Comparison of ENCODE assay signal across 32 cellular contexts in genomic region chr13:46373623-46374022, GRCh38. TPM values are rescaled to one million over a fixed set of nuclear protein-coding genes. Genes with fewer than 3 reads are reported as not detected.
DNase-seq lines count a peak whose midpoint lies in the region; ATAC-seq, FAIRE-seq and TF ChIP-seq lines count a peak whose summit lies in the region.
"Had no signal": no experiment of that assay in that cellular context is flagged by ENCODE, and none has a peak within 500 bp of the region (broad histone marks: within the 10 kb centered on the region; RNA-seq: fewer than 3 reads in every experiment).

No MANE protein-coding gene starts in this region.

- peaks cover 10% of the 10 kb centered on the region; the same call in 1 of the 2 replicates for H3K9me3 ChIP-seq in OCI-LY7 (ENCODE audit: low read length)
- no peaks in the 10 kb centered on the region for H3K9me3 ChIP-seq in spleen
- H3K9me3 ChIP-seq in naive thymus-derived CD4-positive, alpha-beta T cell (ENCODE audit: control insufficient read depth in 2 of 3, low read length in 3 of 3), result no peaks in the 10 kb centered on the region
- H3K9me3 ChIP-seq: adrenal gland, esophagus squamous epithelium, upper lobe of left lung had no signal

- no peaks in the 10 kb centered on the region for H3K27me3 Mint-ChIP-seq in naive thymus-derived CD4-positive, alpha-beta T cell
- H3K27me3 Mint-ChIP-seq: brain had no signal

- TF ChIP-seq POLR2A in GM12891 (IDR thresholded peaks at IDR 0.05; ENCODE audit: low read depth, low read length) (no peak), spleen (IDR thresholded peaks at IDR 0.05) (no peak)

- H3K27ac Mint-ChIP-seq in naive thymus-derived CD4-positive, alpha-beta T cell, result no peak overlapping the region
- H3K27ac Mint-ChIP-seq: activated T-helper 1 cell treated with anti-CD3 and anti-CD28 coated beads, Interleukin-12 subunit alpha, Interleukin-12 subunit beta, Interleukin-2, Interleukin-4 antibody, amounts not matched to agents 30 ng/mL and 10 ng/mL and 1 ng/mL, durations not matched to agents 14 hours and 24 hours and 36 hours had no signal

- H3K4me3 ChIP-seq in OCI-LY7 (ENCODE audit: low read depth, low read length, poor library complexity, severe bottlenecking) (peak overlapping the region; percentile 83), spleen (peak overlapping the region in 1 of 8 donors; percentile 35)
- no peak overlapping the region for H3K4me3 ChIP-seq in naive thymus-derived CD4-positive, alpha-beta T cell (ENCODE audit: low read length)
- H3K4me3 ChIP-seq: adrenal gland, dorsolateral prefrontal cortex, esophagus squamous epithelium, lung, upper lobe of left lung had no signal

- peak overlapping the region; percentile 94 for H3K4me2 ChIP-seq in OCI-LY7 (ENCODE audit: low read length)

- no peaks in the 10 kb centered on the region for H3K27me3 ChIP-seq in spleen (replicated peaks in 1 of 7)
- H3K27me3 ChIP-seq in naive thymus-derived CD4-positive, alpha-beta T cell (ENCODE audit: control insufficient read depth in 2 of 2, insufficient read depth in 2 of 2, low read length in 2 of 2), result no peaks in the 10 kb centered on the region
- H3K27me3 ChIP-seq: adrenal gland, dorsolateral prefrontal cortex, esophagus squamous epithelium, upper lobe of left lung had no signal

- H3K36me3 ChIP-seq in OCI-LY7 (ENCODE audit: insufficient read depth, low read length), result peaks cover 95% of the 10 kb centered on the region
- peaks cover 0 to 11% (median 0%) of the 10 kb centered on the region in 6 donors for H3K36me3 ChIP-seq in spleen
- H3K36me3 ChIP-seq in naive thymus-derived CD4-positive, alpha-beta T cell (ENCODE audit: control insufficient read depth in 2 of 3, insufficient read depth in 3 of 3, low read length in 3 of 3), result no peaks in the 10 kb centered on the region
- H3K36me3 ChIP-seq: adrenal gland, esophagus squamous epithelium, upper lobe of left lung had no signal

- no TSS peak for BruUV-seq in OCI-LY7 (replicated peaks; lab: Mats Ljungman, UMichigan)

- no peak overlapping the region for H2AFZ ChIP-seq in OCI-LY7 (ENCODE audit: low read length)

- H3K36me3 Mint-ChIP-seq in naive thymus-derived CD4-positive, alpha-beta T cell, result no peaks in the 10 kb centered on the region
- H3K36me3 Mint-ChIP-seq: brain had no signal

- POLR2A ChIA-PET in OCI-LY7 (lab: Charles Lee), result interaction anchor here (0.6 to 8.8 kb wide), 9 partner anchors 9 to 222 kb away, joined by 3 to 211 read pairs (median 3); partner anchors contain the start of genes LCP1 and RUBCNL
- POLR2A ChIA-PET in naive thymus-derived CD4-positive, alpha-beta T cell (lab: Charles Lee), result interaction anchor here (0.6 kb wide), 1 partner anchor 11 kb away, joined by 3 read pairs; no protein-coding TSS in a partner anchor

- no peaks in the 10 kb centered on the region for H3K9me2 ChIP-seq in OCI-LY7 (ENCODE audit: insufficient read depth, low read length)

- intact Hi-C loops in OCI-LY7 (cut with micrococcal nuclease; ENCODE audit: unreplicated experiment) (loop anchor here (1.0 to 5.0 kb wide), 2 partner anchors 13 to 179 kb away; partner anchors contain the start of gene LRCH1), spleen (cut with DNase I; ENCODE audit: low total_unique reads) (no loop called here)
- intact Hi-C loops in naive thymus-derived CD4-positive, alpha-beta T cell (cut with micrococcal nuclease), result no loop called here

- ATAC-seq in naive thymus-derived CD4-positive, alpha-beta T cell, result no peak
- ATAC-seq: foreskin keratinocyte, HepG2 had no signal

- 57 to 96% (median 76%) methylated on average over 1 of the region's 1 CpG for WGBS in spleen, 5 donors

- H3K4me3 Mint-ChIP-seq in naive thymus-derived CD4-positive, alpha-beta T cell, result no peak overlapping the region
- H3K4me3 Mint-ChIP-seq: activated T-helper 1 cell treated with anti-CD3 and anti-CD28 coated beads, Interleukin-12 subunit alpha, Interleukin-12 subunit beta, Interleukin-2, Interleukin-4 antibody, amounts not matched to agents 30 ng/mL and 10 ng/mL and 1 ng/mL, durations not matched to agents 14 hours and 24 hours and 36 hours; brain had no signal

- peak overlapping the region; percentile 96 for H3K27ac ChIP-seq in OCI-LY7 (ENCODE audit: low read depth, low read length, poor library complexity, severe bottlenecking)
- H3K27ac ChIP-seq in spleen, result peak overlapping the region in 6 of 8 donors; percentile 36 to 95 (median 88)
- no peak overlapping the region for H3K27ac ChIP-seq in naive thymus-derived CD4-positive, alpha-beta T cell (ENCODE audit: low read depth, low read length)
- H3K27ac ChIP-seq: adrenal gland, C4-2B, esophagus squamous epithelium, foreskin keratinocyte, upper lobe of left lung had no signal

- DNase-seq in GM12891 (ENCODE audit: insufficient read length, low spot score) (no peak), OCI-LY7 (ENCODE audit: low spot score) (peak; percentile 44), left kidney (ENCODE audit: low read depth, low spot score) (peak; percentile 83), spleen (no peak), NCI-H2107 (lab: John Stamatoyannopoulos, UW) (no peak)
- no peak for DNase-seq in naive thymus-derived CD4-positive, alpha-beta T cell
- DNase-seq in central memory CD4-positive, alpha-beta T cell, result no peak
- DNase-seq: activated CD4-positive, alpha-beta T cell treated with anti-CD3 and anti-CD28 coated beads, Interleukin-2, amount 50 U/mL, for 48 hours; activated CD8-positive, alpha-beta memory T cell treated with anti-CD3 and anti-CD28 coated beads, Interleukin-2, amount 50 U/mL, for 4 hours; activated naive CD4-positive, alpha-beta T cell treated with Interleukin-2 at 50 U/mL for 16 hours; adrenal gland; cerebellar nuclear complex; DMS79 treated with DMSO at 0.1 percent for 48 hours; dorsolateral prefrontal cortex; esophagus squamous epithelium; foreskin keratinocyte; GF-D8; Kasumi-1; kidney glomerular epithelial cell; NCI-H1417 treated with DMSO at 0.1 percent for 48 hours; NCI-H2081 treated with DMSO at 0.1 percent for 48 hours; NCI-H345; OCI-M1; right cardiac atrium; stimulated activated CD4-positive, alpha-beta T cell treated with anti-CD3 and anti-CD28 coated beads, Interleukin-4, amount 100 ng/mL, for 1 hour; upper lobe of left lung had no signal

- H3K4me1 ChIP-seq in OCI-LY7 (ENCODE audit: insufficient read depth, low read length, poor library complexity, severe bottlenecking) (peaks cover 91% of the 10 kb centered on the region), spleen (peaks cover 8 to 98% (median 74%) of the 10 kb centered on the region in 6 donors)
- H3K4me1 ChIP-seq in naive thymus-derived CD4-positive, alpha-beta T cell (ENCODE audit: control insufficient read depth in 2 of 2, insufficient read depth in 2 of 2, low read length in 2 of 2), result no peaks in the 10 kb centered on the region
- H3K4me1 ChIP-seq: adrenal gland, foreskin keratinocyte had no signal

- TF ChIP-seq CTCF in OCI-LY7 (conservative IDR thresholded peaks at IDR 0.05; ENCODE audit: low read length) (no peak), spleen (IDR thresholded peaks at IDR 0.05 in 8 of 11, conservative IDR thresholded peaks at IDR 0.05 in 3 of 11) (no peak)

- CTCF ChIA-PET in OCI-LY7 (lab: Charles Lee; ENCODE audit: unreplicated experiment), result interaction anchor here (1.0 to 1.1 kb wide), 2 partner anchors 14 to 17 kb away, joined by 3 read pairs; partner anchors contain the start of gene RUBCNL
- CTCF ChIA-PET in naive thymus-derived CD4-positive, alpha-beta T cell (lab: Charles Lee), result no interaction called here

- no peaks in the 10 kb centered on the region for H3K9me3 Mint-ChIP-seq in naive thymus-derived CD4-positive, alpha-beta T cell
- H3K9me3 Mint-ChIP-seq: brain had no signal

- H3K79me2 ChIP-seq in OCI-LY7 (ENCODE audit: insufficient read depth, low read depth, low read length), result peaks cover 95% of the 10 kb centered on the region

- H4K20me1 ChIP-seq in OCI-LY7 (ENCODE audit: insufficient read depth, low read length), result peaks cover 26% of the 10 kb centered on the region; the same call in 1 of the 2 replicates

- peak; percentile 70 for FAIRE-seq in GM12891 (lab: Jason Lieb, UNC)
- FAIRE-seq: TTC549 had no signal

- H3K4me1 Mint-ChIP-seq in naive thymus-derived CD4-positive, alpha-beta T cell, result peaks cover 0 to 19% (median 7%) of the 10 kb centered on the region in 7 donors

TF ChIP-seq in GM12891, 5 proteins besides CTCF, POLR2A, EP300 and RAD21:
- TF ChIP-seq PAX5 (IDR thresholded peaks at IDR 0.05; ENCODE audit: insufficient read depth, low read length, severe bottlenecking), result no peak
- TF ChIP-seq TAF1 (IDR thresholded peaks at IDR 0.05; ENCODE audit: low read depth, low read length), result no peak
- no peak for TF ChIP-seq SPI1 (IDR thresholded peaks at IDR 0.05; ENCODE audit: low read depth, low read length)
- no peak for TF ChIP-seq POLR2AphosphoS5 (IDR thresholded peaks at IDR 0.05; ENCODE audit: low read depth, low read length)
- TF ChIP-seq POU2F2 (IDR thresholded peaks at IDR 0.05; ENCODE audit: low read depth, low read length), result no peak

RNA-seq across cellular contexts. Expression of gene RUBCNL, which starts 13.4 kb away (rescaled TPM):
- polyA plus RNA-seq in GM12891 (2012; ENCODE audit: low read depth, missing spikeins), result 14.8 TPM
- 316 and 383 TPM in 2 replicates for total RNA-seq in OCI-LY7 (2014; rRNA removed; shearing (Covaris generic))
- total RNA-seq in OCI-LY7 (2022), result 352 and 446 TPM in 2 replicates
- total RNA-seq in spleen, result 10 to 100 TPM; 40.0 to 77.2 (median 51.7) TPM
- polyA plus RNA-seq in spleen, result 10 to 100 TPM; 28.9 to 47.9 (median 32.3) TPM
- total RNA-seq in naive thymus-derived CD4-positive, alpha-beta T cell, result 1 to 10 TPM in 2 of 5 experiments, under 1 TPM in 3; 0.24 to 5.5 (median 0.56) TPM
- under 1 TPM; 0.04 to 0.16 TPM for polyA plus RNA-seq in naive thymus-derived CD4-positive, alpha-beta T cell
- total RNA-seq: foreskin keratinocyte, HepG2 had no signal
- polyA plus RNA-seq: HepG2 had no signal

Comparison
In these comparisons a context has a peak if more than half of its experiments do, and no peak if none do; other contexts are left out.
1. DNase-seq: peak in OCI-LY7 (single experiment) and left kidney (single experiment); none in GM12891 (single experiment), spleen (single experiment), NCI-H2107 (single experiment), naive thymus-derived CD4-positive, alpha-beta T cell (0 of 9) and central memory CD4-positive, alpha-beta T cell (single experiment).
2. RNA of gene RUBCNL, which starts 13.4 kb away (total RNA-seq): 316 to 446 TPM in OCI-LY7 and 40.0 to 77.2 TPM in spleen; 0.24 to 5.5 TPM in naive thymus-derived CD4-positive, alpha-beta T cell; every median in the first group is over 4 times any median in the second.